ENCODE assay signal across 1 cellular context in genomic region chr1:12617901-12618660, GRCh38.
TF ChIP-seq lines count a peak whose summit lies in the region.

TSS of gene DHRS3 (minus strand) at chr1:12618210. CDS start at chr1:12617348, 862 bp downstream.

TF ChIP-seq in HEK293, 187 proteins besides CTCF, POLR2A, EP300 and RAD21 (continued from another document and continues in another):
- TF ChIP-seq ZNF449 (tag by site-specific recombination; IDR thresholded peaks at IDR 0.05) (peak; percentile 21; the same call in 1 of the 2 replicates), ELK4 (IDR thresholded peaks at IDR 0.05; ENCODE audit: borderline replicate concordance, low read depth, low read length) (no peak), ZNF747 (tag by site-specific recombination; IDR thresholded peaks at IDR 0.05) (no peak), ZNF76 (tag by site-specific recombination; IDR thresholded peaks at IDR 0.05; ENCODE audit: borderline replicate concordance, low read depth) (peak; percentile 43; the same call in 1 of the 2 replicates), OSR2 (tag by site-specific recombination; IDR thresholded peaks at IDR 0.05) (peak; percentile 70), FEZF1 (tag by site-specific recombination; IDR thresholded peaks at IDR 0.05) (peak; percentile 89), ZNF366 (tag by site-specific recombination; conservative IDR thresholded peaks at IDR 0.05) (peak; percentile 93), PRDM1 (tag by site-specific recombination; IDR thresholded peaks at IDR 0.05) (peak; percentile 71; the same call in 1 of the 2 replicates), ZNF530 (tag by site-specific recombination; IDR thresholded peaks at IDR 0.05; ENCODE audit: low read depth) (no peak), ZNF600 (tag by site-specific recombination; IDR thresholded peaks at IDR 0.05) (peak; percentile 52; the same call in 1 of the 2 replicates), SP3 (tag by site-specific recombination; IDR thresholded peaks at IDR 0.05) (peak; percentile 58), ZBTB7A (tag by site-specific recombination; IDR thresholded peaks at IDR 0.05; ENCODE audit: low read depth) (no peak), KLF16 (tag by site-specific recombination; IDR thresholded peaks at IDR 0.05) (no peak), KLF10 (tag by site-specific recombination; IDR thresholded peaks at IDR 0.05) (peak; percentile 65; the same call in 1 of the 2 replicates), ZNF645 (tag by site-specific recombination; IDR thresholded peaks at IDR 0.05) (no peak), ZNF146 (tag by site-specific recombination; IDR thresholded peaks at IDR 0.05) (peak; percentile 31), KLF7 (tag by site-specific recombination; IDR thresholded peaks at IDR 0.05; ENCODE audit: borderline replicate concordance) (peak; percentile 29; the same call in 1 of the 2 replicates), SCRT1 (tag by site-specific recombination; IDR thresholded peaks at IDR 0.05; ENCODE audit: borderline replicate concordance) (no peak), ZNF354C (tag by site-specific recombination; IDR thresholded peaks at IDR 0.05; ENCODE audit: borderline replicate concordance, low read depth) (no peak), ZNF549 (tag by site-specific recombination; IDR thresholded peaks at IDR 0.05) (no peak), SP2 (tag by site-specific recombination; IDR thresholded peaks at IDR 0.05) (peak; percentile 79), KLF9 (tag by site-specific recombination; IDR thresholded peaks at IDR 0.05; ENCODE audit: low read depth) (peak; percentile 36; the same call in 1 of the 2 replicates), INSM2 (tag by site-specific recombination; IDR thresholded peaks at IDR 0.05) (peak; percentile 58), ZBTB1 (tag by site-specific recombination; IDR thresholded peaks at IDR 0.05) (no peak), ZNF426 (tag by site-specific recombination; IDR thresholded peaks at IDR 0.05) (no peak), ZBTB17 (tag by site-specific recombination; IDR thresholded peaks at IDR 0.05) (peak; percentile 84), MZF1 (tag by site-specific recombination; IDR thresholded peaks at IDR 0.05; ENCODE audit: borderline replicate concordance) (no peak), PRDM2 (tag by site-specific recombination; IDR thresholded peaks at IDR 0.05; ENCODE audit: borderline replicate concordance) (no peak), ZBTB10 (tag by site-specific recombination; IDR thresholded peaks at IDR 0.05) (peak; percentile 75), SALL2 (tag by site-specific recombination; IDR thresholded peaks at IDR 0.05; ENCODE audit: borderline replicate concordance) (no peak), YY1 (tag by site-specific recombination; IDR thresholded peaks at IDR 0.05) (peak; percentile 55; the same call in 1 of the 2 replicates), ZIC2 (tag by site-specific recombination; IDR thresholded peaks at IDR 0.05) (peak; percentile 57), HOXA7 (CRISPR knock-in tag; IDR thresholded peaks at IDR 0.05; ENCODE audit: borderline replicate concordance) (no peak), ZNF24 (tag by site-specific recombination; IDR thresholded peaks at IDR 0.05) (0 out of 2 replicates have a peak, but pooled peaks have one; percentile 43), EGR2 (tag by site-specific recombination; IDR thresholded peaks at IDR 0.05; ENCODE audit: low read depth) (0 out of 2 replicates have a peak, but pooled peaks have one; percentile 21), OVOL3 (tag by site-specific recombination; IDR thresholded peaks at IDR 0.05) (no peak)
- TF ChIP-seq, protein P1, sequence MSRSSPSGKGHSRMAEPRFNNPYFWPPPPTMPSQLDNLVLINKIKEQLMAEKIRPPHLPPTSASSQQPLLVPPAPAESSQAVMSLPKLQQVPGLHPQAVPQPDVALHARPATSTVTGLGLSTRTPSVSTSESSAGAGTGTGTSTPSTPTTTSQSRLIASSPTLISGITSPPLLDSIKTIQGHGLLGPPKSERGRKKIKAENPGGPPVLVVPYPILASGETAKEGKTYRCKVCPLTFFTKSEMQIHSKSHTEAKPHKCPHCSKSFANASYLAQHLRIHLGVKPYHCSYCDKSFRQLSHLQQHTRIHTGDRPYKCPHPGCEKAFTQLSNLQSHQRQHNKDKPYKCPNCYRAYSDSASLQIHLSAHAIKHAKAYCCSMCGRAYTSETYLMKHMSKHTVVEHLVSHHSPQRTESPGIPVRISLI (tag by site-specific recombination; IDR thresholded peaks at IDR 0.05): peak; percentile 91
- TF ChIP-seq, protein P2, sequence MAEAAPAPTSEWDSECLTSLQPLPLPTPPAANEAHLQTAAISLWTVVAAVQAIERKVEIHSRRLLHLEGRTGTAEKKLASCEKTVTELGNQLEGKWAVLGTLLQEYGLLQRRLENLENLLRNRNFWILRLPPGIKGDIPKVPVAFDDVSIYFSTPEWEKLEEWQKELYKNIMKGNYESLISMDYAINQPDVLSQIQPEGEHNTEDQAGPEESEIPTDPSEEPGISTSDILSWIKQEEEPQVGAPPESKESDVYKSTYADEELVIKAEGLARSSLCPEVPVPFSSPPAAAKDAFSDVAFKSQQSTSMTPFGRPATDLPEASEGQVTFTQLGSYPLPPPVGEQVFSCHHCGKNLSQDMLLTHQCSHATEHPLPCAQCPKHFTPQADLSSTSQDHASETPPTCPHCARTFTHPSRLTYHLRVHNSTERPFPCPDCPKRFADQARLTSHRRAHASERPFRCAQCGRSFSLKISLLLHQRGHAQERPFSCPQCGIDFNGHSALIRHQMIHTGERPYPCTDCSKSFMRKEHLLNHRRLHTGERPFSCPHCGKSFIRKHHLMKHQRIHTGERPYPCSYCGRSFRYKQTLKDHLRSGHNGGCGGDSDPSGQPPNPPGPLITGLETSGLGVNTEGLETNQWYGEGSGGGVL (tag by site-specific recombination; IDR thresholded peaks at IDR 0.05): peak; percentile 64
- TF ChIP-seq, protein P3, sequence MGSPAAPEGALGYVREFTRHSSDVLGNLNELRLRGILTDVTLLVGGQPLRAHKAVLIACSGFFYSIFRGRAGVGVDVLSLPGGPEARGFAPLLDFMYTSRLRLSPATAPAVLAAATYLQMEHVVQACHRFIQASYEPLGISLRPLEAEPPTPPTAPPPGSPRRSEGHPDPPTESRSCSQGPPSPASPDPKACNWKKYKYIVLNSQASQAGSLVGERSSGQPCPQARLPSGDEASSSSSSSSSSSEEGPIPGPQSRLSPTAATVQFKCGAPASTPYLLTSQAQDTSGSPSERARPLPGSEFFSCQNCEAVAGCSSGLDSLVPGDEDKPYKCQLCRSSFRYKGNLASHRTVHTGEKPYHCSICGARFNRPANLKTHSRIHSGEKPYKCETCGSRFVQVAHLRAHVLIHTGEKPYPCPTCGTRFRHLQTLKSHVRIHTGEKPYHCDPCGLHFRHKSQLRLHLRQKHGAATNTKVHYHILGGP (tag by site-specific recombination; IDR thresholded peaks at IDR 0.05): no peak
- TF ChIP-seq, protein P4, sequence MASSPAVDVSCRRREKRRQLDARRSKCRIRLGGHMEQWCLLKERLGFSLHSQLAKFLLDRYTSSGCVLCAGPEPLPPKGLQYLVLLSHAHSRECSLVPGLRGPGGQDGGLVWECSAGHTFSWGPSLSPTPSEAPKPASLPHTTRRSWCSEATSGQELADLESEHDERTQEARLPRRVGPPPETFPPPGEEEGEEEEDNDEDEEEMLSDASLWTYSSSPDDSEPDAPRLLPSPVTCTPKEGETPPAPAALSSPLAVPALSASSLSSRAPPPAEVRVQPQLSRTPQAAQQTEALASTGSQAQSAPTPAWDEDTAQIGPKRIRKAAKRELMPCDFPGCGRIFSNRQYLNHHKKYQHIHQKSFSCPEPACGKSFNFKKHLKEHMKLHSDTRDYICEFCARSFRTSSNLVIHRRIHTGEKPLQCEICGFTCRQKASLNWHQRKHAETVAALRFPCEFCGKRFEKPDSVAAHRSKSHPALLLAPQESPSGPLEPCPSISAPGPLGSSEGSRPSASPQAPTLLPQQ (tag by site-specific recombination; IDR thresholded peaks at IDR 0.05): peak; percentile 51
